Comparison of ENCODE assay signal across 1 cellular context in the genomic region with DNA sequence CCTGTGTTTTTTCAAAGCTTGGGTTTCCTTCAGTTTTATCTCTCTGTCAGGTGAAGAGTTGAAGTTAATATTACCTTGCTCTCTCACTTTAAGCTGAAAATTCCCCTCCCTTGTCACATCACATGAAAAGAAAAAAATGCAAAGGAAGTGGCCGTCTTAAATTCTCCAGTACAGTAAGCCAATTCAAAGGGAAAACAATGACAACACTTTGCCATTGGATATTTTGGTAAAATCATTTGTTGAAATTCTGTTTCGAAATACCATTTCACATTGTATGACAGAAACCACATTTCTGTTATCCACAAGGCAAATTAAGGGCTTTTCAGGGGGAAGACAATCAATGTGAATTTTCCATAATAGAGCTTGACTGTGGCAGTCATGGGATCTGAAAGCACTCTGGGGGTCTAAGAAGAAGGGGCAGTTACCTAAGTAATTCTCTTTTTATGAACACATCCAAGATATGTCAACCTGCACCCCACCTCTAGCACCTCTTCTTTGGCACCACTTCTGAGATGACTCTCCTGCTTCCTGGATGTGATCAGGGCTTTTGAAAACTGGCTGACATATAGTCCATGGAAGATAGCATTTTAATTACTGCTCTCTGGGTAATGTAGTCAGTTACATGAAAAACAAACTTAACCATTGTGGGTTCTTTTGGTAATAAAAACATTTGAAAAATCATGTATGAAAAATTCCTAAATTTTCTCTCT.
TF ChIP-seq lines count a peak whose summit lies in the region.

No MANE protein-coding gene starts in this region.

TF ChIP-seq in SK-N-SH treated with all-trans-retinoic acid at 6 μM for 48 hours, 23 proteins besides CTCF, POLR2A, EP300 and RAD21 (continued from another document):
- TF ChIP-seq, protein P1, sequence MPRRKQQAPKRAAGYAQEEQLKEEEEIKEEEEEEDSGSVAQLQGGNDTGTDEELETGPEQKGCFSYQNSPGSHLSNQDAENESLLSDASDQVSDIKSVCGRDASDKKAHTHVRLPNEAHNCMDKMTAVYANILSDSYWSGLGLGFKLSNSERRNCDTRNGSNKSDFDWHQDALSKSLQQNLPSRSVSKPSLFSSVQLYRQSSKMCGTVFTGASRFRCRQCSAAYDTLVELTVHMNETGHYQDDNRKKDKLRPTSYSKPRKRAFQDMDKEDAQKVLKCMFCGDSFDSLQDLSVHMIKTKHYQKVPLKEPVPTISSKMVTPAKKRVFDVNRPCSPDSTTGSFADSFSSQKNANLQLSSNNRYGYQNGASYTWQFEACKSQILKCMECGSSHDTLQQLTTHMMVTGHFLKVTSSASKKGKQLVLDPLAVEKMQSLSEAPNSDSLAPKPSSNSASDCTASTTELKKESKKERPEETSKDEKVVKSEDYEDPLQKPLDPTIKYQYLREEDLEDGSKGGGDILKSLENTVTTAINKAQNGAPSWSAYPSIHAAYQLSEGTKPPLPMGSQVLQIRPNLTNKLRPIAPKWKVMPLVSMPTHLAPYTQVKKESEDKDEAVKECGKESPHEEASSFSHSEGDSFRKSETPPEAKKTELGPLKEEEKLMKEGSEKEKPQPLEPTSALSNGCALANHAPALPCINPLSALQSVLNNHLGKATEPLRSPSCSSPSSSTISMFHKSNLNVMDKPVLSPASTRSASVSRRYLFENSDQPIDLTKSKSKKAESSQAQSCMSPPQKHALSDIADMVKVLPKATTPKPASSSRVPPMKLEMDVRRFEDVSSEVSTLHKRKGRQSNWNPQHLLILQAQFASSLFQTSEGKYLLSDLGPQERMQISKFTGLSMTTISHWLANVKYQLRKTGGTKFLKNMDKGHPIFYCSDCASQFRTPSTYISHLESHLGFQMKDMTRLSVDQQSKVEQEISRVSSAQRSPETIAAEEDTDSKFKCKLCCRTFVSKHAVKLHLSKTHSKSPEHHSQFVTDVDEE (CRISPR knock-in tag; IDR thresholded peaks at IDR 0.05) = no peak
- TF ChIP-seq CSDC2 (CRISPR knock-in tag; IDR thresholded peaks at IDR 0.05) (no peak), ZNF565 (CRISPR knock-in tag; conservative IDR thresholded peaks at IDR 0.05; ENCODE audit: low read depth) (no peak), ZFP3 (CRISPR knock-in tag; IDR thresholded peaks at IDR 0.05) (no peak), OSR1 (CRISPR knock-in tag; IDR thresholded peaks at IDR 0.05) (no peak), CSRNP3 (CRISPR knock-in tag; IDR thresholded peaks at IDR 0.05) (no peak), ZNF70 (CRISPR knock-in tag; IDR thresholded peaks at IDR 0.05) (no peak), RARB (CRISPR knock-in tag; IDR thresholded peaks at IDR 0.05) (no peak), ESRRG (CRISPR knock-in tag; IDR thresholded peaks at IDR 0.05) (no peak), TOX (CRISPR knock-in tag; IDR thresholded peaks at IDR 0.05; ENCODE audit: borderline replicate concordance) (no peak), PATZ1 (CRISPR knock-in tag; IDR thresholded peaks at IDR 0.05; ENCODE audit: borderline replicate concordance) (no peak)
